In the genomic region with DNA sequence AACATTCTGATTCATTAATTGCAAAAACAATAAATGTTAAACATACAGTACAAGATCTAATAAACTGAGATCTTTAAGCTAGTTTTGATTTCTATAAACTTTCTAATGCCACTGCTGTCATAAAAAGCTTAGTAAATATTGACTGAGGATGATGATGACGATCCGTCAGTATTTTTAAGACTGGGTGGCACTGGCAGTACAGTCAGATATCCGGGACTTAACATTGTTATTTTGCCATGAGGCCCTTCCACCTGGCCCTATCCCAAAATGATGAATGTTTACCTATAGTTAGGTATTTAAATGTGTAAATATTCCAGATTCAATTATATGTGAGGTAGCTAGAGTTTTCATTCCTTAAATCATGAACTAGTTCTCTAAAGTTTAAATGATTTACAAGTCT, we compare ENCODE assay signal across 24 cellular contexts.
A peak's percentile ranks its signal among the peaks of the same experiment; 100 is the strongest.
DNase-seq lines count a peak whose midpoint lies in the region; TF ChIP-seq lines count a peak whose summit lies in the region.
"Had no signal": no experiment of that assay in that cellular context is flagged by ENCODE, and none has a peak within 500 bp of the region (broad histone marks: within the 10 kb centered on the region; RNA-seq: fewer than 3 reads in every experiment).

No MANE protein-coding gene starts in this region.

- peak; percentile 36 for DNase-seq in DMS153 treated with DMSO at 0.1 percent for 48 hours (lab: John Stamatoyannopoulos, UW; ENCODE audit: unreplicated experiment)
- peak; percentile 30 for DNase-seq in LoVo (ENCODE audit: low spot score)
- peak; percentile 91 for DNase-seq in NCI-H748 (lab: John Stamatoyannopoulos, UW; ENCODE audit: unreplicated experiment)
- DNase-seq in epithelial cell of prostate (ENCODE audit: low read depth, low spot score), result peak; percentile 20
- no peak for DNase-seq in OCI-LY7 (ENCODE audit: low spot score)
- DNase-seq in foreskin fibroblast, result no peak
- no peak for DNase-seq in inferior parietal cortex (ENCODE audit: extremely low spot score)
- DNase-seq: activated B cell treated with CpG ODN at 0.5 μM for 24 hours; activated CD4-positive, alpha-beta memory T cell treated with anti-CD3 and anti-CD28 coated beads for 36 hours; activated naive CD4-positive, alpha-beta T cell; AML-193; amniotic stem cell; EL; foreskin keratinocyte; H7; hippocampal formation; NCI-H187 treated with DMSO at 0.1 percent for 48 hours; NCI-H526 treated with DMSO at 0.1 percent for 48 hours; stimulated activated CD4-positive, alpha-beta T cell treated with anti-CD3 and anti-CD28 coated beads, Interleukin-4, amount 100 ng/mL, for 1 hour had no signal

- H3K4me2 ChIP-seq in OCI-LY7 (ENCODE audit: low read length), result no peak overlapping the region
- H3K4me2 ChIP-seq: smooth muscle cell had no signal

- no peaks in the 10 kb centered on the region for H3K36me3 ChIP-seq in OCI-LY7 (ENCODE audit: insufficient read depth, low read length)
- H3K36me3 ChIP-seq: cardiac muscle cell, neutrophil had no signal

- no peaks in the 10 kb centered on the region for H3K4me1 ChIP-seq in OCI-LY7 (ENCODE audit: insufficient read depth, low read length, poor library complexity, severe bottlenecking)
- H3K4me1 ChIP-seq: foreskin keratinocyte had no signal

- CTCF ChIA-PET in OCI-LY7 (lab: Charles Lee; ENCODE audit: unreplicated experiment), result no interaction called here

- H3K9me2 ChIP-seq in OCI-LY7 (ENCODE audit: insufficient read depth, low read length), result no peaks in the 10 kb centered on the region

- H2AFZ ChIP-seq in OCI-LY7 (ENCODE audit: low read length), result no peak overlapping the region

- H3K79me2 ChIP-seq in OCI-LY7 (ENCODE audit: insufficient read depth, low read depth, low read length), result no peaks in the 10 kb centered on the region

- intact Hi-C loops in OCI-LY7 (cut with micrococcal nuclease; ENCODE audit: unreplicated experiment), result no loop called here

- 0 out of 2 replicates have a peak, but pooled peaks cover 4% of the 10 kb centered on the region for H3K9me3 ChIP-seq in OCI-LY7 (ENCODE audit: low read length)
- H3K9me3 ChIP-seq: neutrophil had no signal

- POLR2A ChIA-PET in OCI-LY7 (lab: Charles Lee), result interaction anchor here (1.0 kb wide), 1 partner anchor 13 kb away, joined by 3 read pairs; no protein-coding TSS in a partner anchor

- H3K4me3 ChIP-seq in OCI-LY7 (ENCODE audit: low read depth, low read length, poor library complexity, severe bottlenecking) (no peak overlapping the region), foreskin fibroblast (ENCODE audit: low read depth in 1 of 2, low read length in 2 of 2) (no peak overlapping the region)
- H3K4me3 ChIP-seq: cardiac muscle cell, lung, SK-N-MC, smooth muscle cell had no signal

- H4K20me1 ChIP-seq in OCI-LY7 (ENCODE audit: insufficient read depth, low read length), result no peaks in the 10 kb centered on the region

- TF ChIP-seq CTCF in OCI-LY7 (conservative IDR thresholded peaks at IDR 0.05; ENCODE audit: low read length) (no peak), foreskin fibroblast (IDR thresholded peaks at IDR 0.05; ENCODE audit: low read depth, low read length) (no peak)

- no TSS peak for BruUV-seq in OCI-LY7 (replicated peaks; lab: Mats Ljungman, UMichigan)

- H3K27ac ChIP-seq in epithelial cell of prostate (no peak overlapping the region), OCI-LY7 (ENCODE audit: low read depth, low read length, poor library complexity, severe bottlenecking) (no peak overlapping the region)
- H3K27ac ChIP-seq: cardiac muscle cell, foreskin keratinocyte, neutrophil, SK-N-MC had no signal

Comparison
In these comparisons a context has a peak if more than half of its experiments do, and no peak if none do; other contexts are left out.
1. DNase-seq: peak in DMS153 treated with DMSO at 0.1 percent for 48 hours (single experiment), LoVo (single experiment), NCI-H748 (single experiment) and epithelial cell of prostate (single experiment); none in OCI-LY7 (single experiment), foreskin fibroblast (0 of 2) and inferior parietal cortex (single experiment).